8 cellular contexts compared by ENCODE assay signal in genomic region chr17:37791434-37791833, GRCh38. TPM values are rescaled to one million over a fixed set of nuclear protein-coding genes. Genes with fewer than 3 reads are reported as not detected.
DNase-seq lines count a peak whose midpoint lies in the region; ATAC-seq and TF ChIP-seq lines count a peak whose summit lies in the region.

No MANE protein-coding gene starts in this region.

- peak; percentile 40 for ATAC-seq in HG02623 (IDR thresholded peaks at IDR 0.05; ENCODE audit: unreplicated experiment)

- 43 to 46% methylated on average over 8 of the region's 8 CpGs for WGBS in sigmoid colon, 2 donors

- H3K36me3 ChIP-seq in sigmoid colon (no peaks in the 10 kb centered on the region), uterus (no peaks in the 10 kb centered on the region)

- H3K27ac ChIP-seq in sigmoid colon (no peak overlapping the region), uterus (no peak overlapping the region)

- H3K9me3 ChIP-seq in sigmoid colon (no peaks in the 10 kb centered on the region), uterus (no peaks in the 10 kb centered on the region)

- intact Hi-C loops in sigmoid colon (cut with DNase I) (no loop called here), uterus (cut with DNase I; ENCODE audit: low total_unique reads) (no loop called here)

- no peak for TF ChIP-seq EP300 in sigmoid colon (IDR thresholded peaks at IDR 0.05)

- H3K4me3 ChIP-seq in sigmoid colon (no peak overlapping the region), uterus (no peak overlapping the region)

- peaks cover 0 to 32% (median 18%) of the 10 kb centered on the region in 3 donors for H3K27me3 ChIP-seq in sigmoid colon
- no peaks in the 10 kb centered on the region for H3K27me3 ChIP-seq in uterus

- peak in 2 of 4 experiments; percentile 9 to 22 for TF ChIP-seq CTCF in sigmoid colon (IDR thresholded peaks at IDR 0.05)
- no peak for TF ChIP-seq CTCF in uterus (IDR thresholded peaks at IDR 0.05)

- no peak for TF ChIP-seq POLR2A in erythroblast (IDR thresholded peaks at IDR 0.05; ENCODE audit: low read length)
- TF ChIP-seq POLR2A in sigmoid colon (IDR thresholded peaks at IDR 0.05), result no peak
- TF ChIP-seq POLR2A in uterus (IDR thresholded peaks at IDR 0.05), result no peak

- DNase-seq in EL (peak; percentile 31), T-helper 2 cell (peak in 3 of 5 experiments; percentile 8 to 74 (median 26)), erythroblast (lab: John Stamatoyannopoulos, UW) (peak; percentile 70 to 79), sigmoid colon (no peak), HK-2 (ENCODE audit: unreplicated experiment) (no peak), uterus (no peak)
- DNase-seq in stimulated activated CD4-positive, alpha-beta T cell treated with anti-CD3 and anti-CD28 coated beads, Interleukin-15, amount 100 ng/mL, for 48 hours (ENCODE audit: low read depth in 2 of 2), result peak; percentile 30 to 39

- H3K4me1 ChIP-seq in sigmoid colon (no peaks in the 10 kb centered on the region), uterus (no peaks in the 10 kb centered on the region)

RNA-seq across cellular contexts. Expression of gene HNF1B, which starts 46.6 kb away (rescaled TPM):
- total RNA-seq in sigmoid colon (under 1 TPM in 1 of 4 donors, not detected in 3; 0.28 TPM), uterus (1 to 10 TPM in 1 of 4 donors, under 1 TPM in 1, not detected in 2; 0.29 to 1.5 TPM)
- 10 to 100 TPM in 2 of 3 donors, 1 to 10 TPM in 1; 9.6 to 13.2 (median 11.8) TPM for polyA plus RNA-seq in sigmoid colon

Comparison
In these comparisons a context has a peak if more than half of its experiments do, and no peak if none do; other contexts are left out.
1. DNase-seq: peak in EL (single experiment), T-helper 2 cell (3 of 5), erythroblast (2 of 2) and stimulated activated CD4-positive, alpha-beta T cell treated with anti-CD3 and anti-CD28 coated beads, Interleukin-15, amount 100 ng/mL, for 48 hours (2 of 2); none in sigmoid colon (single experiment), HK-2 (single experiment) and uterus (0 of 2).